ENCODE assay signal across 29 cellular contexts in genomic region chrX:40558590-40558989, GRCh38.
"Had no signal": no experiment of that assay in that cellular context is flagged by ENCODE, and none has a peak within 500 bp of the region (broad histone marks: within the 10 kb centered on the region; RNA-seq: fewer than 3 reads in every experiment).

No MANE protein-coding gene starts in this region.

- DNase-seq: dermis blood vessel endothelial cell; dorsolateral prefrontal cortex; effector CD4-positive, alpha-beta T cell; effector memory CD4-positive, alpha-beta T cell; endodermal cell; erythroblast; esophagus squamous epithelium; foreskin fibroblast; foreskin melanocyte; gastrocnemius medialis; glutamatergic neuron; head of caudate nucleus; heart right ventricle; hippocampal formation; left cardiac atrium; left lung; left ventricle myocardium superior; lower lobe of right lung; mesenchymal stem cell; mucosa of descending colon; naive B cell had no signal

- H3K4me1 Mint-ChIP-seq: mesothelial cell of epicardium had no signal

- H3K9me3 ChIP-seq: esophagus squamous epithelium, gastrocnemius medialis, heart right ventricle, left lung, lower lobe of right lung, mucosa of descending colon had no signal

- H3K36me3 ChIP-seq: esophagus squamous epithelium, gastrocnemius medialis, heart right ventricle, left lung, lower lobe of right lung had no signal

- H3K4me1 ChIP-seq: esophagus squamous epithelium, gastrocnemius medialis, heart right ventricle, left lung, lower lobe of right lung had no signal

- H3K4me3 ChIP-seq: coronary artery, dorsolateral prefrontal cortex, esophagus squamous epithelium, gastrocnemius medialis, heart right ventricle, left lung, lower lobe of right lung, mucosa of descending colon had no signal

- H3K4me3 Mint-ChIP-seq: endodermal cell, mesothelial cell of epicardium, naive B cell had no signal

- H3K27ac ChIP-seq: coronary artery, dorsolateral prefrontal cortex, epithelial cell of prostate, esophagus squamous epithelium, gastrocnemius medialis, heart right ventricle, left lung, lower lobe of right lung had no signal

- FAIRE-seq: colon, endometrium, islet of Langerhans, keratinocyte had no signal

- H3K36me3 Mint-ChIP-seq: mesothelial cell of epicardium, naive B cell had no signal

- H3K27ac Mint-ChIP-seq: endodermal cell, mesothelial cell of epicardium, naive B cell had no signal

- H3K27me3 ChIP-seq: esophagus squamous epithelium, left lung had no signal

- ATAC-seq: esophagus mucosa, gastrocnemius medialis, heart right ventricle, left cardiac atrium, left lung, left ventricle myocardium superior, lower lobe of right lung, mucosa of descending colon had no signal
